In the genomic region with DNA sequence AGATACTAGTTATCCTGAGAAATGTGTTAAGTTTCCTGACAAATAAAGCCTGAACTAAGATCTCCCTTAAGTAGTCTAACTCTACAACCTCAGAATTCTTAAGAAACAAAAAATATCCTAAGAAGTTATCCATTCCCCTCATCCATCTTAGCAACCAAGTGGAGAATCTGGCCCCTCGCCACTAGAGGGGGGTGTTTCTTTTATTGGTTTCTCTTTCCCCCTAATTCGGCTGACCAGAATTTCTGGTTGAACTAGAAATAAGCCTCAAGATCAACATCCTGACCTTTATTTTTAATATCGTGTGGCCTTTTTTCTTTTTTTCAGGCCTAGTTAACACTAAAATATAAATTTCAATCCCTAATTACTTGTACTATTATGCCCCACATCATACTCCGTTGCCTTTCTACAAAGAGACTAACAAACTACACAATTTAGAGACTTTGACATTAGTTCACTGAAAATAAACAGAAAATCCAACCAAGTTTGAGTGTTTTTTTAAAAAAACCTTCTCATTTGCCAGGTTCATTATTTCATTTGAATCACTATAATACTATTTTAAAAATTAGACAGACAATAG, we compare ENCODE assay signal across 9 cellular contexts. TPM values are rescaled to one million over a fixed set of nuclear protein-coding genes. Genes with fewer than 3 reads are reported as not detected.
DNase-seq lines count a peak whose midpoint lies in the region; ATAC-seq, FAIRE-seq and TF ChIP-seq lines count a peak whose summit lies in the region.
"Had no signal": no experiment of that assay in that cellular context is flagged by ENCODE, and none has a peak within 500 bp of the region (broad histone marks: within the 10 kb centered on the region; RNA-seq: fewer than 3 reads in every experiment).

No MANE protein-coding gene starts in this region.

- H3K4me2 ChIP-seq in keratinocyte (ENCODE audit: control insufficient read depth, extremely low read depth, insufficient read depth, low read depth, low read length) = peak overlapping the region; percentile 23

- no peaks in the 10 kb centered on the region for H3K79me2 ChIP-seq in keratinocyte (ENCODE audit: control insufficient read depth, insufficient read depth, low read length)

- DNase-seq in COR-L47 (lab: John Stamatoyannopoulos, UW) = peak; percentile 67
- DNase-seq in MV-4-11 (lab: John Stamatoyannopoulos, UW) = peak; percentile 58
- peak; percentile 36 to 62 (median 42) for DNase-seq in T-helper 1 cell
- DNase-seq in brain microvascular endothelial cell = peak; percentile 61
- no peak for DNase-seq in keratinocyte (ENCODE audit: low read depth, low spot score)
- peak; percentile 59 for DNase-seq in stimulated activated CD4-positive, alpha-beta T cell treated with anti-CD3 and anti-CD28 coated beads, Interleukin-4, amount 100 ng/mL, for 1 hour

- H4K20me1 ChIP-seq in keratinocyte (ENCODE audit: control insufficient read depth, extremely low read depth, insufficient read depth, low read length) = no peaks in the 10 kb centered on the region

- H3K36me3 ChIP-seq in brain microvascular endothelial cell (replicated peaks) = no peaks in the 10 kb centered on the region
- no peaks in the 10 kb centered on the region for H3K36me3 ChIP-seq in keratinocyte (ENCODE audit: control insufficient read depth in 2 of 2, extremely low read depth in 1 of 2, insufficient read depth in 2 of 2, low read length in 2 of 2)

- no peaks in the 10 kb centered on the region for H3K9me1 ChIP-seq in keratinocyte (ENCODE audit: control insufficient read depth, extremely low read depth, insufficient read depth, low read length)

- H3K27me3 ChIP-seq in brain microvascular endothelial cell (replicated peaks) = no peaks in the 10 kb centered on the region
- no peaks in the 10 kb centered on the region for H3K27me3 ChIP-seq in keratinocyte (ENCODE audit: control insufficient read depth, extremely low read depth, insufficient read depth, low read length)

- peaks cover 18% of the 10 kb centered on the region for H3K4me1 ChIP-seq in keratinocyte (ENCODE audit: control insufficient read depth, extremely low read depth, insufficient read depth, low read length)

- no peak overlapping the region for H3K27ac ChIP-seq in brain microvascular endothelial cell
- no peak overlapping the region for H3K27ac ChIP-seq in keratinocyte (ENCODE audit: control insufficient read depth, insufficient read depth, low read length)
- H3K27ac ChIP-seq: SK-N-MC had no signal

- H3K9ac ChIP-seq in keratinocyte (ENCODE audit: control insufficient read depth, extremely low read depth, insufficient read depth, low read length) = no peak overlapping the region

- FAIRE-seq in keratinocyte (lab: Jason Lieb, UNC) = peak; percentile 66

- H2AFZ ChIP-seq in keratinocyte (ENCODE audit: control insufficient read depth, low read length) = peak overlapping the region; percentile 35

- in situ Hi-C loops in brain microvascular endothelial cell (cut with HindIII; ENCODE audit: low pct_ligation_motif_present, low sequenced_read_pairs) = no loop called here

- dilution Hi-C loops in keratinocyte (cut with MboI; ENCODE audit: extremely low pct_ligation_motif_present, low sequenced_read_pairs) = no loop called here

- ATAC-seq in GM21423 (IDR thresholded peaks at IDR 0.05; ENCODE audit: unreplicated experiment) = peak; percentile 54
- ATAC-seq in GM19467 (IDR thresholded peaks at IDR 0.05; ENCODE audit: unreplicated experiment) = no peak

- peak; percentile 89 for TF ChIP-seq CTCF in brain microvascular endothelial cell (IDR thresholded peaks at IDR 0.05; ENCODE audit: low read depth, low read length, missing control alignments)
- TF ChIP-seq CTCF in keratinocyte (optimal IDR thresholded peaks at IDR 0.05 in 1 of 3, IDR thresholded peaks at IDR 0.05 in 1 of 3, conservative IDR thresholded peaks at IDR 0.05 in 1 of 3; ENCODE audit: extremely low read depth in 1 of 3, insufficient read depth in 2 of 3, low read length in 3 of 3) = peak; percentile 58 to 65 (median 58)

- H3K4me3 ChIP-seq in brain microvascular endothelial cell (ENCODE audit: low read depth, low read length) = no peak overlapping the region
- H3K4me3 ChIP-seq in keratinocyte (ENCODE audit: control insufficient read depth in 2 of 3, extremely low read depth in 1 of 3, insufficient read depth in 2 of 3, low read depth in 1 of 3, low read length in 3 of 3) = no peak overlapping the region
- H3K4me3 ChIP-seq: SK-N-MC had no signal

- H3K9me3 ChIP-seq in keratinocyte (ENCODE audit: control insufficient read depth, low read depth, low read length) = no peaks in the 10 kb centered on the region

RNA-seq across cellular contexts. Expression of a gene that starts 14.3 kb away (rescaled TPM):
- 0.13 to 0.16 TPM in 2 of 3 replicates, not detected in the other for polyA plus RNA-seq in keratinocyte
- polyA plus RNA-seq in keratinocyte (2011; ENCODE audit: low read depth) = 0.32 TPM
- 0.02 and 0.09 TPM in 2 replicates for polyA plus RNA-seq in keratinocyte (2011; cell fraction: cytosol; rRNA removed)
- 2.1 and 4.3 TPM in 2 replicates for polyA plus RNA-seq in keratinocyte (2011; cell fraction: nucleus; rRNA removed)
- 0.41 TPM in 1 of 2 replicates, not detected in the other for polyA plus RNA-seq in keratinocyte (2012; ENCODE audit: low replicate concordance)
- 1.1 to 1.2 TPM in 2 of 3 replicates, not detected in the other for polyA minus RNA-seq in keratinocyte
- polyA minus RNA-seq in keratinocyte (2011; cell fraction: cytosol; rRNA and poly(A)+ RNA removed) = not detected
- 13.0 and 21.7 TPM in 2 replicates for polyA minus RNA-seq in keratinocyte (2011; cell fraction: nucleus; rRNA and poly(A)+ RNA removed)
